8 cellular contexts compared by ENCODE assay signal in the genomic region with DNA sequence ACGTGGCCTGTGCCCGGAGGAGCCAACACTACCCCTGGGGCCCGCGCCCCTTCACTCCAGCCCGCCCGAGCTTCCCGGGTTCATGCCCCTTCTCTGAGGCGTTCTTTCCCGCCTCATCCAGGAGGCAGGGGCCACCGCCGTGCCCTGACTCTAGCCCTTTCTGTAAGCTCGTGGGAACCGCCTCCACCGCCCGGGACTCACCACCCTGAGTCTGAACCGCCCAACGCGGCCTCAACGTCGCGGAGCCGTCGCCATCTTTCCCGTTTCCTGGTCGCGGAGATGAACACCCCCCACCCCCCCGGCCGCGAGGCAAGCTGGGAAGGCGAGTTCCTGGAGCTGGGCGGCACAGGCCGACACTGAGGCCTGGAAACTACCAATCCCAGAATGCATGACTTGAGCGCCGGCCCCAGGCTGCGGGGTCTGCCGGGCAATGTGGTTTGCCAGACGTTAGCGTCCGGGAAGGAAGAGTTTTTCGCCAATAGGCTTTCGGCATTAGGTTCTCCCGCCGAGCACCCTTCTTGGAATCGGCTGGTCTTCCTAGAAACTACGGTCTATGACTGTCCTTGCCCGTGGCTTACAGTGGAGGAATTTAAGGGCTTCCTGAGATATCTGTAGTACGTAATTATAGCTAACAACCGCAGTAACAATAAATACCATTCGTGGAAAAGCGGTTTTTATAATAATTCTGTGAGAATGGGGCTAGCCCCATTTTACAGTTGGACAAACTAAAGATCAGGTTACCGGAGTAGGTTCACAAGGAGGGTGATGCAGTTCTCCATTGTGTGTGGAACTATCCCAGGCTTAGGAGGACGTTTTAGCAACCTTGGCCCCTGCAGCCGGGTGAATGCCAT. TPM values are rescaled to one million over a fixed set of nuclear protein-coding genes. Genes with fewer than 3 reads are reported as not detected.
DNase-seq lines count a peak whose midpoint lies in the region; ATAC-seq and TF ChIP-seq lines count a peak whose summit lies in the region.

A gene (minus strand): TSS at position 281 of the 851 bp plus-strand sequence. CDS start 6,381 bp downstream, outside the sequence.

- no peaks in the 10 kb centered on the region for H3K36me3 ChIP-seq in right atrium auricular region
- H3K36me3 ChIP-seq in uterus = no peaks in the 10 kb centered on the region

- H3K4me3 ChIP-seq in right atrium auricular region (peak within 1 kb of the TSS; percentile 86 to 95), uterus (peak within 1 kb of the TSS; percentile 82 to 87)

- ATAC-seq in GM18498 (IDR thresholded peaks at IDR 0.05; ENCODE audit: unreplicated experiment) (peak; percentile 93), HG02938 (IDR thresholded peaks at IDR 0.05; ENCODE audit: unreplicated experiment) (peak; percentile 96)

- H3K27me3 ChIP-seq in right atrium auricular region (no peaks in the 10 kb centered on the region), uterus (no peaks in the 10 kb centered on the region)

- DNase-seq in NCI-H187 (lab: John Stamatoyannopoulos, UW) (peak; percentile 91 to 97), T-helper 2 cell (peak; percentile 80 to 99 (median 86)), right atrium auricular region (ENCODE audit: low spot score) (peak; percentile 96), pulmonary artery endothelial cell (ENCODE audit: low read depth, low spot score) (peak; percentile 95), uterus (peak; percentile 91 to 93)

- peak; percentile 40 to 47 for TF ChIP-seq POLR2A in uterus (IDR thresholded peaks at IDR 0.05)

- H3K9me3 ChIP-seq in right atrium auricular region = no peaks in the 10 kb centered on the region
- no peaks in the 10 kb centered on the region for H3K9me3 ChIP-seq in uterus

- peak within 1 kb of the TSS; percentile 78 for H3K27ac ChIP-seq in angular gyrus (ENCODE audit: low read depth, low read length)
- peak within 1 kb of the TSS; percentile 77 to 78 for H3K27ac ChIP-seq in right atrium auricular region
- peak within 1 kb of the TSS; percentile 63 to 83 for H3K27ac ChIP-seq in uterus

- peak in 1 of 2 donors; percentile 18 for TF ChIP-seq CTCF in right atrium auricular region (IDR thresholded peaks at IDR 0.05)
- peak in 1 of 4 experiments; percentile 39 for TF ChIP-seq CTCF in uterus (IDR thresholded peaks at IDR 0.05)

- H3K4me1 ChIP-seq in right atrium auricular region (peaks cover 0 to 27% of the 10 kb centered on the region in 2 donors), uterus (peaks cover 0 to 3% of the 10 kb centered on the region in 2 donors)

- intact Hi-C loops in uterus (cut with DNase I; ENCODE audit: low total_unique reads) = no loop called here

RNA-seq across cellular contexts. Expression of the gene that starts here (rescaled TPM):
- total RNA-seq in right atrium auricular region (10 to 100 TPM; 28.3 to 34.2 TPM), pulmonary artery endothelial cell (79.2 and 140 TPM in 2 replicates), uterus (100 to 1,000 TPM in 1 of 4 donors, 10 to 100 TPM in 3; 43.8 to 238 (median 81.8) TPM)

Comparison
In these comparisons a context has a peak if more than half of its experiments do, and no peak if none do; other contexts are left out.
1. Peak in every context shown above with its lines: DNase-seq, ATAC-seq, H3K4me3 ChIP-seq and H3K27ac ChIP-seq.